In genomic region chr19:49766007-49766937, GRCh38 we compare ENCODE assay signal across 1 cellular context.
TF ChIP-seq lines count a peak whose summit lies in the region.

No MANE protein-coding gene starts in this region.

TF ChIP-seq in A549, 52 proteins besides CTCF, POLR2A, EP300 and RAD21 (continued from another document):
- peak; percentile 81 to 83; a peak in 4 of 5 replicates for TF ChIP-seq JUN (IDR thresholded peaks at IDR 0.05)
- TF ChIP-seq HOXA7 (CRISPR knock-in tag; IDR thresholded peaks at IDR 0.05): no peak
- TF ChIP-seq HMGXB4 (CRISPR knock-in tag; IDR thresholded peaks at IDR 0.05; ENCODE audit: borderline replicate concordance): no peak
- TF ChIP-seq, protein P1, sequence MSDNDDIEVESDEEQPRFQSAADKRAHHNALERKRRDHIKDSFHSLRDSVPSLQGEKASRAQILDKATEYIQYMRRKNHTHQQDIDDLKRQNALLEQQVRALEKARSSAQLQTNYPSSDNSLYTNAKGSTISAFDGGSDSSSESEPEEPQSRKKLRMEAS (IDR thresholded peaks at IDR 0.05): peak; percentile 77
- no peak for TF ChIP-seq EHMT2 (IDR thresholded peaks at IDR 0.05; ENCODE audit: low read depth)
TF ChIP-seq in A549: peak in this region for 11.
